Comparison of ENCODE assay signal across 37 cellular contexts in the genomic region with DNA sequence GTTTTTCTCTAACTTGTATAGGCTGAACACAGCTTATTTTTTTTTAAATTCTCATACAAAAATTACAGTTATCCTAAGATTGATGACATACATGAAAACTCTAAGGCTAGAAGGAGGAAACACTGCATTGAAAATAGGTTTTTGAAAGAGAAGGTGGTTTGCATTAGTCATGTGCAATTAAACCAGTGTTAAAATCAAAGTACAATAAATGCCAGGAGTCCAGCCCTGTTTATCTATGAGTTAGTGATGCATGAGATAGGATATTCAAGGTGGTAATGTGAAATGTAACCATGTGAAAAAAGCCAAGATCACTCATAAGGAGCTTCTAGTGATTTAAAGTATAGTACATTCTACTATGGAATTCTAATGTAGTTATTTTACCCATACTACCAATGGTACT.
"Had no signal": no experiment of that assay in that cellular context is flagged by ENCODE, and none has a peak within 500 bp of the region (broad histone marks: within the 10 kb centered on the region; RNA-seq: fewer than 3 reads in every experiment).

No MANE protein-coding gene starts in this region.

- H3K27me3 ChIP-seq: adrenal gland, ascending aorta, breast epithelium, cardiac muscle cell, colonic mucosa had no signal

- H3K36me3 ChIP-seq: adrenal gland, ascending aorta, breast epithelium, cardiac muscle cell, colonic mucosa had no signal

- H3K36me3 Mint-ChIP-seq: activated CD4-positive, alpha-beta memory T cell treated with anti-CD3 and anti-CD28 coated beads for 36 hours; activated naive CD4-positive, alpha-beta T cell treated with anti-CD3 and anti-CD28 coated beads, Interleukin-2, amount 50 U/mL, for 24 hours; activated naive CD8-positive, alpha-beta T cell treated with anti-CD3 and anti-CD28 coated beads for 36 hours; brain had no signal

- H3K4me1 ChIP-seq: adrenal gland, ascending aorta, breast epithelium, colonic mucosa had no signal

- H3K4me3 ChIP-seq: adrenal gland, ascending aorta, breast epithelium, cardiac muscle cell, colonic mucosa had no signal

- H3K27me3 Mint-ChIP-seq: activated CD4-positive, alpha-beta memory T cell treated with anti-CD3 and anti-CD28 coated beads for 36 hours; activated CD4-positive, alpha-beta T cell treated with anti-CD3 and anti-CD28 coated beads for 36 hours; activated CD4-positive, alpha-beta T cell treated with anti-CD3 and anti-CD28 coated beads, Interleukin-2, amount 10 ng/mL, durations not matched to agents 24 days and 14 days; activated CD8-positive, alpha-beta memory T cell treated with anti-CD3 and anti-CD28 coated beads, Interleukin-2, amount 10 ng/mL, durations not matched to agents 7 days and 5 days; activated naive CD4-positive, alpha-beta T cell treated with anti-CD3 and anti-CD28 coated beads, Interleukin-2, amount 50 U/mL, for 24 hours; activated naive CD8-positive, alpha-beta T cell treated with anti-CD3 and anti-CD28 coated beads for 36 hours; activated naive CD8-positive, alpha-beta T cell treated with anti-CD3 and anti-CD28 coated beads, Interleukin-2, amount 50 U/mL, for 24 hours; T-helper 17 cell had no signal

- H3K27ac ChIP-seq: adrenal gland, ascending aorta, breast epithelium, cardiac muscle cell, colonic mucosa, epithelial cell of prostate had no signal

- H3K4me3 Mint-ChIP-seq: activated CD4-positive, alpha-beta memory T cell treated with anti-CD3 and anti-CD28 coated beads for 36 hours; activated CD4-positive, alpha-beta T cell treated with anti-CD3 and anti-CD28 coated beads for 36 hours; activated CD4-positive, alpha-beta T cell treated with anti-CD3 and anti-CD28 coated beads, Interleukin-2, amount 10 ng/mL, durations not matched to agents 24 days and 14 days; activated CD8-positive, alpha-beta memory T cell treated with anti-CD3 and anti-CD28 coated beads, Interleukin-2, amount 10 ng/mL, durations not matched to agents 7 days and 5 days; activated CD8-positive, alpha-beta T cell treated with anti-CD3 and anti-CD28 coated beads, Interleukin-2, amount 10 ng/mL, durations not matched to agents 7 days and 5 days; activated naive CD4-positive, alpha-beta T cell treated with anti-CD3 and anti-CD28 coated beads for 36 hours; activated naive CD4-positive, alpha-beta T cell treated with anti-CD3 and anti-CD28 coated beads, Interleukin-2, amount 50 U/mL, for 24 hours; activated naive CD8-positive, alpha-beta T cell treated with anti-CD3 and anti-CD28 coated beads for 36 hours; activated naive CD8-positive, alpha-beta T cell treated with anti-CD3 and anti-CD28 coated beads, Interleukin-2, amount 50 U/mL, for 24 hours; activated T-helper 1 cell treated with anti-CD3 and anti-CD28 coated beads, Interleukin-12 subunit alpha, Interleukin-12 subunit beta, Interleukin-2, Interleukin-4 antibody, amounts not matched to agents 30 ng/mL and 10 ng/mL and 1 ng/mL, durations not matched to agents 14 hours and 24 hours and 36 hours; brain; T-helper 17 cell; T-helper 2 cell treated with Interferon-gamma antibody and Interleukin-4, amounts not matched to agents 5 μg/mL and 100 μg/mL, for 36 hours had no signal

- H3K27ac Mint-ChIP-seq: activated CD4-positive, alpha-beta memory T cell treated with anti-CD3 and anti-CD28 coated beads for 36 hours; activated CD4-positive, alpha-beta T cell treated with anti-CD3 and anti-CD28 coated beads for 36 hours; activated CD4-positive, alpha-beta T cell treated with anti-CD3 and anti-CD28 coated beads, Interleukin-2, amount 10 ng/mL, durations not matched to agents 24 days and 14 days; activated CD8-positive, alpha-beta memory T cell treated with anti-CD3 and anti-CD28 coated beads, Interleukin-2, amount 10 ng/mL, durations not matched to agents 7 days and 5 days; activated CD8-positive, alpha-beta T cell treated with anti-CD3 and anti-CD28 coated beads, Interleukin-2, amount 10 ng/mL, durations not matched to agents 7 days and 5 days; activated naive CD4-positive, alpha-beta T cell treated with anti-CD3 and anti-CD28 coated beads for 36 hours; activated naive CD4-positive, alpha-beta T cell treated with anti-CD3 and anti-CD28 coated beads, Interleukin-2, amount 50 U/mL, for 24 hours; activated naive CD8-positive, alpha-beta T cell treated with anti-CD3 and anti-CD28 coated beads for 36 hours; activated naive CD8-positive, alpha-beta T cell treated with anti-CD3 and anti-CD28 coated beads, Interleukin-2, amount 50 U/mL, for 24 hours; activated T-helper 1 cell treated with anti-CD3 and anti-CD28 coated beads, Interleukin-12 subunit alpha, Interleukin-12 subunit beta, Interleukin-2, Interleukin-4 antibody, amounts not matched to agents 30 ng/mL and 10 ng/mL and 1 ng/mL, durations not matched to agents 14 hours and 24 hours and 36 hours; activated T-helper 2 cell treated with anti-CD3 and anti-CD28 coated beads, Interferon-gamma antibody, Interleukin-2, Interleukin-4, amounts not matched to agents 10 μg/mL and 5 μg/mL and 100 μg/mL, durations not matched to agents 14 hours and 24 hours and 36 hours; brain; T-helper 17 cell; T-helper 2 cell treated with Interferon-gamma antibody and Interleukin-4, amounts not matched to agents 5 μg/mL and 100 μg/mL, for 36 hours had no signal

- DNase-seq: activated CD4-positive, alpha-beta memory T cell treated with anti-CD3 and anti-CD28 coated beads for 36 hours; activated CD4-positive, alpha-beta T cell treated with anti-CD3 and anti-CD28 coated beads for 36 hours; activated CD4-positive, alpha-beta T cell treated with anti-CD3 and anti-CD28 coated beads, Interleukin-2, amount 10 ng/mL, durations not matched to agents 24 days and 14 days; activated CD4-positive, CD25-positive, alpha-beta regulatory T cell; activated CD4-positive, CD25-positive, alpha-beta regulatory T cell treated with anti-CD3 and anti-CD28 coated beads, Interleukin-2, amount 50 U/mL, for 72 hours; activated CD8-positive, alpha-beta memory T cell treated with anti-CD3 and anti-CD28 coated beads, Interleukin-2, amount 10 ng/mL, durations not matched to agents 7 days and 5 days; activated CD8-positive, alpha-beta memory T cell treated with anti-CD3 and anti-CD28 coated beads, Interleukin-2, amount 50 U/mL, for 4 hours; activated CD8-positive, alpha-beta T cell treated with anti-CD3 and anti-CD28 coated beads, Interleukin-2, amount 10 ng/mL, durations not matched to agents 7 days and 5 days; activated effector memory CD4-positive, alpha-beta T cell treated with anti-CD3 and anti-CD28 coated beads, Interleukin-2, amount 50 U/mL, for 16 hours; activated naive CD4-positive, alpha-beta T cell treated with anti-CD3 and anti-CD28 coated beads for 36 hours; activated naive CD8-positive, alpha-beta T cell treated with anti-CD3 and anti-CD28 coated beads for 36 hours; activated naive CD8-positive, alpha-beta T cell treated with anti-CD3 and anti-CD28 coated beads, Interleukin-2, amount 50 U/mL, for 24 hours; activated T-cell treated with anti-CD3 and anti-CD28 coated beads, Interleukin-2, amount 50 U/mL, for 1 hour; activated T-cell treated with anti-CD3 and anti-CD28 coated beads, Interleukin-2, amount 50 U/mL, for 48 hours; adrenal gland; amygdala; central memory CD4-positive, alpha-beta T cell; cerebellar nuclear complex; colonic mucosa; effector CD8-positive, alpha-beta T cell; foreskin fibroblast; glutamatergic neuron; T-helper 1 cell; T-helper 17 cell; T1000 had no signal

- H3K9me3 ChIP-seq: adrenal gland, ascending aorta, colonic mucosa had no signal

- H3K4me1 Mint-ChIP-seq: activated CD4-positive, alpha-beta T cell treated with anti-CD3 and anti-CD28 coated beads for 36 hours; activated CD4-positive, alpha-beta T cell treated with anti-CD3 and anti-CD28 coated beads, Interleukin-2, amount 10 ng/mL, durations not matched to agents 24 days and 14 days; activated CD8-positive, alpha-beta memory T cell treated with anti-CD3 and anti-CD28 coated beads, Interleukin-2, amount 10 ng/mL, durations not matched to agents 7 days and 5 days; activated naive CD4-positive, alpha-beta T cell treated with anti-CD3 and anti-CD28 coated beads, Interleukin-2, amount 50 U/mL, for 24 hours; activated naive CD8-positive, alpha-beta T cell treated with anti-CD3 and anti-CD28 coated beads for 36 hours; activated naive CD8-positive, alpha-beta T cell treated with anti-CD3 and anti-CD28 coated beads, Interleukin-2, amount 50 U/mL, for 24 hours; brain; T-helper 17 cell had no signal

- FAIRE-seq: endometrium, endothelial cell of umbilical vein, frontal cortex had no signal
